ENCODE assay signal across 15 cellular contexts in genomic region chr18:3607309-3608098, GRCh38.
DNase-seq lines count a peak whose midpoint lies in the region; ATAC-seq and TF ChIP-seq lines count a peak whose summit lies in the region.
"Had no signal": no experiment of that assay in that cellular context is flagged by ENCODE, and none has a peak within 500 bp of the region (broad histone marks: within the 10 kb centered on the region; RNA-seq: fewer than 3 reads in every experiment).

No MANE protein-coding gene starts in this region.

- H3K4me1 ChIP-seq in cardiac muscle cell (ENCODE audit: low read depth) (peaks cover 37% of the 10 kb centered on the region), heart right ventricle (peaks cover 15 to 47% (median 29%) of the 10 kb centered on the region in 9 donors), transverse colon (peaks cover 10 to 53% (median 32%) of the 10 kb centered on the region in 4 donors)

- H3K27me3 ChIP-seq in cardiac muscle cell (no peaks in the 10 kb centered on the region), heart right ventricle (no peaks in the 10 kb centered on the region), transverse colon (no peaks in the 10 kb centered on the region)

- H3K36me3 ChIP-seq in cardiac muscle cell (no peaks in the 10 kb centered on the region), heart right ventricle (no peaks in the 10 kb centered on the region), transverse colon (no peaks in the 10 kb centered on the region)

- H3K27me3 Mint-ChIP-seq in activated T-helper 1 cell treated with anti-CD3 and anti-CD28 coated beads, Interleukin-12 subunit alpha, Interleukin-12 subunit beta, Interleukin-2, Interleukin-4 antibody, amounts not matched to agents 30 ng/mL and 10 ng/mL and 1 ng/mL, durations not matched to agents 14 hours and 24 hours and 36 hours (ENCODE audit: insufficient read depth): no peaks in the 10 kb centered on the region
- peaks cover 0 to 4% (median 0%) of the 10 kb centered on the region in 3 donors for H3K27me3 Mint-ChIP-seq in immature natural killer cell (ENCODE audit: low read depth in 3 of 3)

- in situ Hi-C loops in transverse colon (cut with MboI; ENCODE audit: low pct_ligation_motif_present in 1 of 4, low pct_unique_long_range_greater_than_20kb in 1 of 4, low sequenced_read_pairs in 3 of 4): no loop called here

- no peak overlapping the region for H3K4me3 ChIP-seq in cardiac muscle cell
- H3K4me3 ChIP-seq in heart right ventricle: no peak overlapping the region
- H3K4me3 ChIP-seq in transverse colon: no peak overlapping the region

- H3K36me3 Mint-ChIP-seq in activated T-helper 1 cell treated with anti-CD3 and anti-CD28 coated beads, Interleukin-12 subunit alpha, Interleukin-12 subunit beta, Interleukin-2, Interleukin-4 antibody, amounts not matched to agents 30 ng/mL and 10 ng/mL and 1 ng/mL, durations not matched to agents 14 hours and 24 hours and 36 hours (ENCODE audit: low read depth): peaks cover 6% of the 10 kb centered on the region
- no peaks in the 10 kb centered on the region for H3K36me3 Mint-ChIP-seq in immature natural killer cell

- DNase-seq in cardiac muscle cell (ENCODE audit: low read depth in 1 of 2, low spot score in 1 of 2): no peak
- no peak for DNase-seq in heart right ventricle
- DNase-seq in activated T-helper 1 cell treated with anti-CD3 and anti-CD28 coated beads, Interleukin-12 subunit alpha, Interleukin-12 subunit beta, Interleukin-2, Interleukin-4 antibody, amounts not matched to agents 30 ng/mL and 10 ng/mL and 1 ng/mL, durations not matched to agents 14 hours and 24 hours and 36 hours (ENCODE audit: low spot score): no peak
- DNase-seq in immature natural killer cell: no peak
- no peak for DNase-seq in transverse colon
- no peak for DNase-seq in NCI-H82 treated with DMSO at 0.1 percent for 48 hours (lab: John Stamatoyannopoulos, UW; ENCODE audit: unreplicated experiment)
- DNase-seq in GM20000 (ENCODE audit: low spot score): no peak
- DNase-seq: HCEC 1CT; head of caudate nucleus; NCI-H1048; NCI-H226; stimulated activated CD4-positive, alpha-beta T cell treated with anti-CD3 and anti-CD28 coated beads, Interleukin-1b, Interleukin-23, amount 100 ng/mL, for 48 hours; T1000 had no signal

- H3K27ac ChIP-seq in cardiac muscle cell: peak overlapping the region; percentile 91
- peak overlapping the region in 5 of 10 donors; percentile 22 to 92 (median 89) for H3K27ac ChIP-seq in heart right ventricle
- H3K27ac ChIP-seq in transverse colon: peak overlapping the region; percentile 91 to 96 (median 94)

- no peak for TF ChIP-seq EP300 in transverse colon (IDR thresholded peaks at IDR 0.05; ENCODE audit: low read depth)

- no peak for TF ChIP-seq CTCF in cardiac muscle cell (IDR thresholded peaks at IDR 0.05; ENCODE audit: low read depth, low read length)
- no peak for TF ChIP-seq CTCF in heart right ventricle (IDR thresholded peaks at IDR 0.05)
- TF ChIP-seq CTCF in transverse colon (IDR thresholded peaks at IDR 0.05): no peak
- TF ChIP-seq CTCF in GM20000 (IDR thresholded peaks at IDR 0.05; ENCODE audit: extremely low read depth, missing control alignments): no peak

- intact Hi-C loops in heart right ventricle (cut with DNase I) (no loop called here), transverse colon (cut with DNase I; ENCODE audit: low total_unique reads) (no loop called here)
- intact Hi-C loops in activated T-helper 1 cell treated with anti-CD3 and anti-CD28 coated beads, Interleukin-12 subunit alpha, Interleukin-12 subunit beta, Interleukin-2, Interleukin-4 antibody, amounts not matched to agents 30 ng/mL and 10 ng/mL and 1 ng/mL, durations not matched to agents 14 hours and 24 hours and 36 hours (cut with micrococcal nuclease): no loop called here

- H3K9me3 ChIP-seq in cardiac muscle cell (ENCODE audit: low read depth) (no peaks in the 10 kb centered on the region), heart right ventricle (no peaks in the 10 kb centered on the region), transverse colon (no peaks in the 10 kb centered on the region)

- no peak for ATAC-seq in heart right ventricle
- no peak for ATAC-seq in GM18873 (IDR thresholded peaks at IDR 0.05; ENCODE audit: low FRiP score, unreplicated experiment)
- ATAC-seq: left lobe of liver had no signal

- H3K4me3 Mint-ChIP-seq in activated T-helper 1 cell treated with anti-CD3 and anti-CD28 coated beads, Interleukin-12 subunit alpha, Interleukin-12 subunit beta, Interleukin-2, Interleukin-4 antibody, amounts not matched to agents 30 ng/mL and 10 ng/mL and 1 ng/mL, durations not matched to agents 14 hours and 24 hours and 36 hours: peak overlapping the region; percentile 3
- peak overlapping the region in 1 of 5 donors; percentile 39 for H3K4me3 Mint-ChIP-seq in immature natural killer cell

- no peaks in the 10 kb centered on the region for H3K9me3 Mint-ChIP-seq in activated T-helper 1 cell treated with anti-CD3 and anti-CD28 coated beads, Interleukin-12 subunit alpha, Interleukin-12 subunit beta, Interleukin-2, Interleukin-4 antibody, amounts not matched to agents 30 ng/mL and 10 ng/mL and 1 ng/mL, durations not matched to agents 14 hours and 24 hours and 36 hours
- no peaks in the 10 kb centered on the region for H3K9me3 Mint-ChIP-seq in immature natural killer cell

- peak overlapping the region; percentile 49 for H3K27ac Mint-ChIP-seq in activated T-helper 1 cell treated with anti-CD3 and anti-CD28 coated beads, Interleukin-12 subunit alpha, Interleukin-12 subunit beta, Interleukin-2, Interleukin-4 antibody, amounts not matched to agents 30 ng/mL and 10 ng/mL and 1 ng/mL, durations not matched to agents 14 hours and 24 hours and 36 hours
- H3K27ac Mint-ChIP-seq in immature natural killer cell: peak overlapping the region in 4 of 6 donors; percentile 26 to 81 (median 64)

- TF ChIP-seq POLR2A in transverse colon (IDR thresholded peaks at IDR 0.05): no peak

- H3K4me1 Mint-ChIP-seq in activated T-helper 1 cell treated with anti-CD3 and anti-CD28 coated beads, Interleukin-12 subunit alpha, Interleukin-12 subunit beta, Interleukin-2, Interleukin-4 antibody, amounts not matched to agents 30 ng/mL and 10 ng/mL and 1 ng/mL, durations not matched to agents 14 hours and 24 hours and 36 hours (ENCODE audit: low read depth): peaks cover 31% of the 10 kb centered on the region
- peaks cover 4 to 6% of the 10 kb centered on the region in 2 donors for H3K4me1 Mint-ChIP-seq in immature natural killer cell

- 86 to 90% methylated on average over 8 of the region's 8 CpGs for WGBS in heart right ventricle, 2 donors
- 67 to 75% methylated on average over 4 to 8 of the region's 8 CpGs for WGBS in transverse colon (ENCODE audit: low coverage in 1 of 2), 2 donors
